Comparison of ENCODE assay signal across 8 cellular contexts in genomic region chr19:12052057-12052570, GRCh38. TPM values are rescaled to one million over a fixed set of nuclear protein-coding genes. Genes with fewer than 3 reads are reported as not detected.
DNase-seq lines count a peak whose midpoint lies in the region; ATAC-seq, FAIRE-seq and TF ChIP-seq lines count a peak whose summit lies in the region.

No MANE protein-coding gene starts in this region.

- H3K9me3 Mint-ChIP-seq in activated naive CD4-positive, alpha-beta T cell treated with anti-CD3 and anti-CD28 coated beads for 36 hours = peaks cover 4% of the 10 kb centered on the region
- H3K9me3 Mint-ChIP-seq in osteocyte (ENCODE audit: unreplicated experiment) = no peaks in the 10 kb centered on the region

- H3K4me1 ChIP-seq in OCI-LY3 (ENCODE audit: low read length) (no peaks in the 10 kb centered on the region; the same call in 1 of the 2 replicates), H1 (replicated peaks in 1 of 4; ENCODE audit: control insufficient read depth in 3 of 4, insufficient read depth in 4 of 4, low read length in 3 of 4) (peaks cover 0 to 6% (median 4%) of the 10 kb centered on the region in 4 experiments; a peak in 3 of 7 replicates)

- H3K27ac ChIP-seq in OCI-LY3 (ENCODE audit: low read length) = peak overlapping the region; percentile 53
- H3K27ac ChIP-seq in H1 (ENCODE audit: low read depth, low read length) = peak overlapping the region; percentile 84; the same call in 1 of the 2 replicates

- H3K79me2 ChIP-seq in OCI-LY3 (ENCODE audit: low read length) (no peaks in the 10 kb centered on the region), H1 (ENCODE audit: control insufficient read depth in 1 of 2, insufficient read depth in 2 of 2, low read length in 2 of 2) (peaks cover 0 to 10% of the 10 kb centered on the region in 2 experiments; a peak in 2 of 4 replicates)

- H3K9me3 ChIP-seq in OCI-LY3 (ENCODE audit: insufficient read depth, low read length) (0 out of 2 replicates have a peak, but pooled peaks cover 3% of the 10 kb centered on the region), H1 (ENCODE audit: insufficient read depth in 2 of 2, low read depth in 1 of 2, low read length in 1 of 2) (peaks cover 6 to 15% of the 10 kb centered on the region in 2 experiments; a peak in 3 of 4 replicates)

- peaks cover 7% of the 10 kb centered on the region for H3K36me3 Mint-ChIP-seq in activated naive CD4-positive, alpha-beta T cell treated with anti-CD3 and anti-CD28 coated beads for 36 hours (ENCODE audit: low read depth)
- H3K36me3 Mint-ChIP-seq in osteocyte (ENCODE audit: unreplicated experiment) = peaks cover 3% of the 10 kb centered on the region

- peak overlapping the region; percentile 72; the same call in 1 of the 2 replicates for H2BK5ac ChIP-seq in H1 (ENCODE audit: low read depth, low read length)

- H2BK20ac ChIP-seq in H1 (ENCODE audit: low read length) = no peak overlapping the region

- 2% methylated on average over 18 of the region's 21 CpGs; no CpG with 5 or more reads in 1 of the 2 experiments for WGBS in H1 (ENCODE audit: extremely low coverage in 1 of 2, insufficient coverage in 1 of 2, insufficient read length in 1 of 2, insufficient replicate concordance in 2 of 2, low coverage in 1 of 2, low lambda C conversion rate in 2 of 2, missing lambda C conversion rate in 1 of 2), 2 experiments

- no peak for FAIRE-seq in H1 (lab: Jason Lieb, UNC)

- H3K27me3 ChIP-seq in OCI-LY3 (ENCODE audit: low read depth, low read length) (peaks cover 17% of the 10 kb centered on the region), H1 (replicated peaks in 1 of 4; ENCODE audit: control insufficient read depth in 3 of 4, extremely low read depth in 1 of 4, insufficient read depth in 3 of 4, low read length in 3 of 4) (no peaks in the 10 kb centered on the region)

- H3K27ac Mint-ChIP-seq in activated naive CD4-positive, alpha-beta T cell treated with anti-CD3 and anti-CD28 coated beads for 36 hours = no peak overlapping the region
- H3K27ac Mint-ChIP-seq in osteocyte (ENCODE audit: unreplicated experiment) = peak overlapping the region; percentile 32

- H2AFZ ChIP-seq in OCI-LY3 (ENCODE audit: low read depth, low read length) = peak overlapping the region; percentile 92; the same call in 1 of the 2 replicates
- no peak overlapping the region for H2AFZ ChIP-seq in H1 (ENCODE audit: low read length)

- H3K23me2 ChIP-seq in H1 (ENCODE audit: low read depth, low read length) = peaks cover 3% of the 10 kb centered on the region

- CTCF ChIA-PET in activated naive CD4-positive, alpha-beta T cell treated with anti-CD3 and anti-CD28 coated beads for 36 hours (lab: Charles Lee) = interaction anchor here (0.6 to 2.3 kb wide), 4 partner anchors 76 to 254 kb away, joined by 3 to 8 read pairs (median 4); partner anchors contain the start of genes ZNF491 and ZNF763
- CTCF ChIA-PET in H1 (lab: Charles Lee; ENCODE audit: partially characterized antibody) = interaction anchor here (0.6 to 3.4 kb wide), 10 partner anchors 12 to 129 kb away, joined by 3 to 11 read pairs (median 3); partner anchors contain the start of genes ZNF20, ZNF763 and ZNF844

- no peak overlapping the region for H4K5ac ChIP-seq in H1 (ENCODE audit: insufficient read length, low read depth, low read length)

- 0 out of 2 replicates have a peak overlapping the region, but pooled peaks have one; percentile 46 for H2BK15ac ChIP-seq in H1 (ENCODE audit: low read length)

- intact Hi-C loops in activated naive CD4-positive, alpha-beta T cell treated with anti-CD3 and anti-CD28 coated beads for 36 hours (cut with micrococcal nuclease) = loop anchor here (1.0 to 2.0 kb wide), 5 partner anchors 52 to 255 kb away; no protein-coding TSS in a partner anchor

- peak overlapping the region; percentile 60; the same call in 1 of the 2 replicates for H3K18ac ChIP-seq in H1 (ENCODE audit: extremely low read depth, low read length)

- TF ChIP-seq RAD21 in H1 (IDR thresholded peaks at IDR 0.05 in 1 of 2, conservative IDR thresholded peaks at IDR 0.05 in 1 of 2; ENCODE audit: low read depth in 2 of 2, low read length in 2 of 2) = no peak

- H3K14ac ChIP-seq in H1 (ENCODE audit: insufficient read length) = no peak overlapping the region

- no peak overlapping the region for H4K91ac ChIP-seq in H1 (replicated peaks; ENCODE audit: insufficient read length, low read length)

- H3K4me1 Mint-ChIP-seq in activated naive CD4-positive, alpha-beta T cell treated with anti-CD3 and anti-CD28 coated beads for 36 hours (ENCODE audit: low read depth) = peaks cover 9% of the 10 kb centered on the region
- H3K4me1 Mint-ChIP-seq in osteocyte (ENCODE audit: unreplicated experiment) = peaks cover 10% of the 10 kb centered on the region

- no peak overlapping the region for H3K56ac ChIP-seq in H1 (replicated peaks; ENCODE audit: insufficient read length, low read depth, low read length)

- H2BK12ac ChIP-seq in H1 (ENCODE audit: low read depth, low read length) = no peak overlapping the region

- H3K4me3 Mint-ChIP-seq in activated naive CD4-positive, alpha-beta T cell treated with anti-CD3 and anti-CD28 coated beads for 36 hours = peak overlapping the region; percentile 68
- peak overlapping the region; percentile 86 for H3K4me3 Mint-ChIP-seq in osteocyte (ENCODE audit: unreplicated experiment)

- H3K27me3 Mint-ChIP-seq in activated naive CD4-positive, alpha-beta T cell treated with anti-CD3 and anti-CD28 coated beads for 36 hours (ENCODE audit: low read depth) = peaks cover 19% of the 10 kb centered on the region
- H3K27me3 Mint-ChIP-seq in osteocyte (ENCODE audit: unreplicated experiment) = no peaks in the 10 kb centered on the region

- H3K23ac ChIP-seq in H1 (ENCODE audit: insufficient read length) = no peak overlapping the region

- peak overlapping the region; percentile 88 for H3K4me3 ChIP-seq in OCI-LY3 (ENCODE audit: low read length)
- peak overlapping the region; percentile 42 to 92 (median 86) for H3K4me3 ChIP-seq in H1 (ENCODE audit: extremely low read depth in 1 of 4, insufficient read depth in 2 of 4, low read depth in 3 of 4, low read length in 4 of 4)

- no peak overlapping the region for H2BK120ac ChIP-seq in H1 (replicated peaks; ENCODE audit: low read depth, low read length)

- no peak overlapping the region for H3K4ac ChIP-seq in H1 (replicated peaks; ENCODE audit: insufficient read length, low read depth, low read length)

- H3K4me2 ChIP-seq in OCI-LY3 (ENCODE audit: low read length) (peak overlapping the region; percentile 88), H1 (ENCODE audit: insufficient read depth in 1 of 2, low read depth in 2 of 2, low read length in 2 of 2) (peak overlapping the region; percentile 70 to 84)

- H3K36me3 ChIP-seq in OCI-LY3 (replicated peaks; ENCODE audit: low read depth, low read length) (peaks cover 13% of the 10 kb centered on the region), H1 (ENCODE audit: control insufficient read depth in 2 of 4, insufficient read depth in 4 of 4, low read length in 3 of 4) (peaks cover 0 to 8% (median 0%) of the 10 kb centered on the region in 4 experiments; a peak in 3 of 8 replicates)

- TF ChIP-seq POLR2A in H1 (IDR thresholded peaks at IDR 0.05; ENCODE audit: control extremely low read depth in 1 of 2, low read depth in 2 of 2, low read length in 2 of 2) = no peak

- peak overlapping the region; percentile 77 for H3K9ac ChIP-seq in OCI-LY3 (ENCODE audit: low read length)
- H3K9ac ChIP-seq in H1 (replicated peaks in 1 of 4; ENCODE audit: extremely low read depth in 1 of 4, low read depth in 3 of 4, low read length in 3 of 4) = peak overlapping the region; percentile 61 to 77 (median 62); a peak in 6 of 7 replicates

- H4K20me1 ChIP-seq in OCI-LY3 (ENCODE audit: insufficient read depth, low read length) = no peaks in the 10 kb centered on the region
- no peaks in the 10 kb centered on the region for H4K20me1 ChIP-seq in H1 (replicated peaks in 1 of 2; ENCODE audit: control insufficient read depth in 1 of 2, insufficient read depth in 2 of 2, low read length in 2 of 2)

- peak overlapping the region; percentile 96; the same call in 1 of the 2 replicates for H4K8ac ChIP-seq in H1 (ENCODE audit: extremely low read depth, insufficient read depth, low read length)

- peak; percentile 25 for DNase-seq in activated naive CD4-positive, alpha-beta T cell treated with anti-CD3 and anti-CD28 coated beads for 36 hours
- DNase-seq in activated naive CD4-positive, alpha-beta T cell (lab: John Stamatoyannopoulos, UW) = no peak
- DNase-seq in H1 (ENCODE audit: low read depth in 1 of 2, low spot score in 2 of 2) = no peak
- DNase-seq in osteocyte (ENCODE audit: extremely low spot score, unreplicated experiment) = no peak

- ATAC-seq in HG02938 (IDR thresholded peaks at IDR 0.05; ENCODE audit: unreplicated experiment) (no peak), HG02885 (IDR thresholded peaks at IDR 0.05; ENCODE audit: poor library complexity, unreplicated experiment) (no peak), GM19324 (IDR thresholded peaks at IDR 0.05; ENCODE audit: low FRiP score, unreplicated experiment) (no peak)

- no peaks in the 10 kb centered on the region for H3K79me1 ChIP-seq in H1 (ENCODE audit: low read depth, low read length)

- TF ChIP-seq EP300 in H1 (IDR thresholded peaks at IDR 0.05; ENCODE audit: borderline replicate concordance in 1 of 2, low read depth in 2 of 2, low read length in 2 of 2) = no peak

- no peak overlapping the region for H2AK5ac ChIP-seq in H1 (ENCODE audit: low read depth, low read length)

- POLR2A ChIA-PET in H1 (lab: Charles Lee; ENCODE audit: partially characterized antibody) = interaction anchor here (0.8 to 7.9 kb wide), 31 partner anchors 9 to 313 kb away, joined by 3 to 72 read pairs (median 5); partner anchors contain the start of genes ZNF136, ZNF20, ZNF433 and ZNF442

- TF ChIP-seq CTCF in OCI-LY3 (IDR thresholded peaks at IDR 0.05; ENCODE audit: low read depth, low read length) = no peak
- no peak for TF ChIP-seq CTCF in H1 (IDR thresholded peaks at IDR 0.05; ENCODE audit: control extremely low read depth in 1 of 3, insufficient read depth in 1 of 3, low read depth in 1 of 3, low read length in 3 of 3)
- no peak for TF ChIP-seq CTCF in osteocyte (IDR thresholded peaks at IDR 0.05)

RNA-seq across cellular contexts. Expression of gene ZNF878, which starts 0.6 kb away (rescaled TPM):
- under 1 TPM; 0.38 to 0.49 TPM for total RNA-seq in activated naive CD4-positive, alpha-beta T cell treated with anti-CD3 and anti-CD28 coated beads for 36 hours
- total RNA-seq in H1 (2021; fragmentation: NEBNext Ultra II Directional; extraction: Animal tissue kit (Norgen Biotek cat#: 25700)) = 9.1 and 9.5 TPM in 2 replicates
- polyA plus RNA-seq in H1 (2011; rRNA removed) = 0.57 and 0.91 TPM in 2 replicates
- 1.3 TPM for polyA plus RNA-seq in H1 (2011; cell fraction: cytosol; rRNA removed)
- polyA plus RNA-seq in H1 (2011; cell fraction: nucleus; rRNA removed) = 0.68 TPM
- polyA plus RNA-seq in H1 (2012, experiment 1 of 2) = 2.5 to 4.8 TPM (median 3.5 TPM) in 4 replicates
- polyA plus RNA-seq in H1 (2012, experiment 2 of 2) = 0.52 TPM
- 4.2 TPM for polyA plus RNA-seq in H1 (2013, experiment 1 of 2)
- 3.8 TPM for polyA plus RNA-seq in H1 (2013, experiment 2 of 2)
- polyA minus RNA-seq in H1 (2011; rRNA and poly(A)+ RNA removed) = 3.8 and 5.7 TPM in 2 replicates
- polyA minus RNA-seq in H1 (2011; cell fraction: cytosol; rRNA and poly(A)+ RNA removed) = 3.4 TPM
- polyA minus RNA-seq in H1 (2011; cell fraction: nucleus; rRNA and poly(A)+ RNA removed) = 8.4 TPM
- total RNA-seq in osteocyte = 0.38 TPM in 1 of 2 replicates, not detected in the other

RNA-seq across cellular contexts. Expression of gene ZNF844, which starts 12.4 kb away (rescaled TPM):
- total RNA-seq in activated naive CD4-positive, alpha-beta T cell treated with anti-CD3 and anti-CD28 coated beads for 36 hours = 1 to 10 TPM; 1.6 TPM
- 9.4 and 9.8 TPM in 2 replicates for total RNA-seq in H1 (2021; fragmentation: NEBNext Ultra II Directional; extraction: Animal tissue kit (Norgen Biotek cat#: 25700))
- polyA plus RNA-seq in H1 (2011; rRNA removed) = 2.7 and 3.1 TPM in 2 replicates
- polyA plus RNA-seq in H1 (2011; cell fraction: cytosol; rRNA removed) = 3.2 TPM
- 3.8 TPM for polyA plus RNA-seq in H1 (2011; cell fraction: nucleus; rRNA removed)
- 2.8 to 4.3 TPM (median 3.3 TPM) in 4 replicates for polyA plus RNA-seq in H1 (2012, experiment 1 of 2)
- 0.63 TPM for polyA plus RNA-seq in H1 (2012, experiment 2 of 2)
- 2.5 TPM for polyA plus RNA-seq in H1 (2013, experiment 1 of 2)
- 2.7 TPM for polyA plus RNA-seq in H1 (2013, experiment 2 of 2)
- 9.3 and 12.2 TPM in 2 replicates for polyA minus RNA-seq in H1 (2011; rRNA and poly(A)+ RNA removed)
- polyA minus RNA-seq in H1 (2011; cell fraction: cytosol; rRNA and poly(A)+ RNA removed) = 8.6 TPM
- polyA minus RNA-seq in H1 (2011; cell fraction: nucleus; rRNA and poly(A)+ RNA removed) = 17.9 TPM
- total RNA-seq in osteocyte = 10.2 and 12.7 TPM in 2 replicates

RNA-seq across cellular contexts. Expression of gene ZNF433, which starts 16.6 kb away (rescaled TPM):
- total RNA-seq in activated naive CD4-positive, alpha-beta T cell treated with anti-CD3 and anti-CD28 coated beads for 36 hours = under 1 TPM; 0.52 TPM
- 1.4 and 1.8 TPM in 2 replicates for total RNA-seq in H1 (2021; fragmentation: NEBNext Ultra II Directional; extraction: Animal tissue kit (Norgen Biotek cat#: 25700))
- 0.68 and 0.71 TPM in 2 replicates for polyA plus RNA-seq in H1 (2011; rRNA removed)
- 1.3 TPM for polyA plus RNA-seq in H1 (2011; cell fraction: cytosol; rRNA removed)
- polyA plus RNA-seq in H1 (2011; cell fraction: nucleus; rRNA removed) = 0.88 TPM
- polyA plus RNA-seq in H1 (2012, experiment 1 of 2) = 1.4 to 3.1 TPM (median 2.2 TPM) in 4 replicates
- 0.58 TPM for polyA plus RNA-seq in H1 (2012, experiment 2 of 2)
- polyA plus RNA-seq in H1 (2013, experiment 1 of 2) = 0.47 TPM
- 0.57 TPM for polyA plus RNA-seq in H1 (2013, experiment 2 of 2)
- 1.0 and 1.5 TPM in 2 replicates for polyA minus RNA-seq in H1 (2011; rRNA and poly(A)+ RNA removed)
- polyA minus RNA-seq in H1 (2011; cell fraction: cytosol; rRNA and poly(A)+ RNA removed) = 0.81 TPM
- 3.1 TPM for polyA minus RNA-seq in H1 (2011; cell fraction: nucleus; rRNA and poly(A)+ RNA removed)
- total RNA-seq in osteocyte = 4.5 and 7.5 TPM in 2 replicates
